8 cellular contexts compared by ENCODE assay signal in the genomic region with DNA sequence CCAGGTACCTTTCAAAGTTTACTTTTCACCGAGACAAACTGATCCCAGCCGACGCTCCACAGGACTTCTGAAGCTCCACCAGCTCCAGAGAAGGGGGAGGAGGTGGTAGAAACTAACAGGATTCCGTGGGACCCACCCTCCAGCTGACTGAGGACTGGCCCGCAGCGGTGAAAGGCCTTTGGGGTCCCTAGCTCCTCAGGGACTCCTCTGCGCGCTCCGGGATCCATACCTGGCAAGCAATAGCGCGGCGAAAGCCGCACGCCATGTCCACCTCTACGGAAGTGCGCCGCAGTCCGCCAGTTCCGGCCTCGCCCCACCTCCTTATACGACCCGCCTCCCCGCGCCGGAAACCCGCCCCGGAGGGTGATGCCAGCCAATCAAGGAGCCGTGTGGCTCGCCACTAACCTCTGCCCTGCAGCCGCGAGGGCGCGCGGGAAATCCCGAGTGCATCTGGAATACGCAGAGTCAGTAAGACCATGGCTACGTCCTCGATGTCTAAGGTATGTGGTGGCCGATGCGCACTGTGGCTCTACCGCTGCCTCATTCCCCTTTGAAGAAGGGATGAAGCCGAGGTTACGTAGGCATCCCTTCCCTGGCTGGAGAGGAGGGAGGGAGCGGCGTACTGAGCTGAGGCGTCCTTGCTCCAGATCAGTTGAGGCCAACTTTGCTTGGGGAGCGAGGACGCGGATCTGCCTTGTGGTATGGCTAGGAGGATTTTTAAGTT. TPM values are rescaled to one million over a fixed set of nuclear protein-coding genes. Genes with fewer than 3 reads are reported as not detected.
DNase-seq lines count a peak whose midpoint lies in the region; ATAC-seq and TF ChIP-seq lines count a peak whose summit lies in the region.

A gene (plus strand): TSS at position 443 of the 724 bp plus-strand sequence. CDS start 34 bp downstream, at position 477.
A gene with protein sequence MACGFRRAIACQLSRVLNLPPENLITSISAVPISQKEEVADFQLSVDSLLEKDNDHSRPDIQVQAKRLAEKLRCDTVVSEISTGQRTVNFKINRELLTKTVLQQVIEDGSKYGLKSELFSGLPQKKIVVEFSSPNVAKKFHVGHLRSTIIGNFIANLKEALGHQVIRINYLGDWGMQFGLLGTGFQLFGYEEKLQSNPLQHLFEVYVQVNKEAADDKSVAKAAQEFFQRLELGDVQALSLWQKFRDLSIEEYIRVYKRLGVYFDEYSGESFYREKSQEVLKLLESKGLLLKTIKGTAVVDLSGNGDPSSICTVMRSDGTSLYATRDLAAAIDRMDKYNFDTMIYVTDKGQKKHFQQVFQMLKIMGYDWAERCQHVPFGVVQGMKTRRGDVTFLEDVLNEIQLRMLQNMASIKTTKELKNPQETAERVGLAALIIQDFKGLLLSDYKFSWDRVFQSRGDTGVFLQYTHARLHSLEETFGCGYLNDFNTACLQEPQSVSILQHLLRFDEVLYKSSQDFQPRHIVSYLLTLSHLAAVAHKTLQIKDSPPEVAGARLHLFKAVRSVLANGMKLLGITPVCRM (minus strand): TSS at position 295 of the 724 bp plus-strand sequence. CDS start 30 bp downstream, at position 265.

- H3K9me3 ChIP-seq in Panc1 (ENCODE audit: control insufficient read depth, insufficient read depth, low read depth, low read length) (no peaks in the 10 kb centered on the region), esophagus (ENCODE audit: control insufficient read depth in 2 of 2, insufficient read depth in 1 of 2, low read depth in 1 of 2, low read length in 1 of 2) (no peaks in the 10 kb centered on the region), muscle layer of duodenum (ENCODE audit: control insufficient read depth in 1 of 2, low read length in 2 of 2) (no peaks in the 10 kb centered on the region)

- no peak for TF ChIP-seq CTCF in Panc1 (IDR thresholded peaks at IDR 0.05)

- no peaks in the 10 kb centered on the region for H3K27me3 Mint-ChIP-seq in activated T-cell treated with anti-CD3 and anti-CD28 coated beads, Interleukin-2, amount 50 U/mL, for 4 hours (ENCODE audit: low read depth)

- H3K4me1 ChIP-seq in Panc1 (ENCODE audit: control insufficient read depth, insufficient read depth, low read length) (peaks cover 4% of the 10 kb centered on the region; the same call in 1 of the 2 replicates), esophagus (ENCODE audit: control insufficient read depth in 2 of 2, insufficient read depth in 2 of 2, low read length in 1 of 2) (no peaks in the 10 kb centered on the region), muscle layer of duodenum (ENCODE audit: control insufficient read depth in 1 of 2, insufficient read depth in 2 of 2, low read length in 2 of 2) (peaks cover 10 to 46% of the 10 kb centered on the region in 2 donors)

- H3K36me3 ChIP-seq in Panc1 (ENCODE audit: control insufficient read depth, insufficient read depth, low read length) (peaks cover 14% of the 10 kb centered on the region), esophagus (ENCODE audit: control insufficient read depth in 2 of 2, insufficient read depth in 2 of 2, low read length in 1 of 2) (no peaks in the 10 kb centered on the region), muscle layer of duodenum (ENCODE audit: control insufficient read depth in 1 of 2, insufficient read depth in 2 of 2, low read length in 2 of 2) (peaks cover 4% of the 10 kb centered on the region in 2 donors)

- H3K27ac ChIP-seq in Panc1 (ENCODE audit: low read length): peak within 1 kb of the TSS; percentile 98
- H3K27ac ChIP-seq in esophagus (ENCODE audit: low read depth in 2 of 2, low read length in 1 of 2): peak within 1 kb of the TSS; percentile 81 to 92
- peak within 1 kb of the TSS; percentile 97 for H3K27ac ChIP-seq in muscle layer of duodenum (ENCODE audit: low read length)

- 0% methylated on average over 49 of the region's 49 CpGs for WGBS in esophagus, 2 donors

- CTCF ChIA-PET in Panc1 (lab: Charles Lee): no interaction called here

- H3K36me3 Mint-ChIP-seq in activated T-cell treated with anti-CD3 and anti-CD28 coated beads, Interleukin-2, amount 50 U/mL, for 4 hours (ENCODE audit: insufficient read depth): peaks cover 9% of the 10 kb centered on the region

- H3K27me3 ChIP-seq in Panc1 (ENCODE audit: control insufficient read depth, insufficient read depth, low read length): no peaks in the 10 kb centered on the region
- no peaks in the 10 kb centered on the region for H3K27me3 ChIP-seq in esophagus (ENCODE audit: control insufficient read depth in 1 of 2, insufficient read depth in 2 of 2, low read length in 2 of 2)
- no peaks in the 10 kb centered on the region for H3K27me3 ChIP-seq in muscle layer of duodenum (ENCODE audit: low read depth, low read length)

- DNase-seq in DMS53 (lab: John Stamatoyannopoulos, UW) (peak; percentile 95), KG1 (lab: John Stamatoyannopoulos, UW) (peak; percentile 86), Panc1 (ENCODE audit: low read depth, low spot score) (peak; percentile 72)
- peak; percentile 89 for DNase-seq in activated T-cell treated with anti-CD3 and anti-CD28 coated beads, Interleukin-2, amount 50 U/mL, for 4 hours
- DNase-seq in stimulated activated CD8-positive, alpha-beta memory T cell treated with anti-CD3 and anti-CD28 coated beads, Interleukin-7, amount 100 ng/mL, for 4 hours (ENCODE audit: low read depth in 2 of 2): peak; percentile 85 to 90

- H3K4me3 Mint-ChIP-seq in activated T-cell treated with anti-CD3 and anti-CD28 coated beads, Interleukin-2, amount 50 U/mL, for 4 hours: peak within 1 kb of the TSS; percentile 98

- BruUV-seq in Panc1 (replicated peaks; lab: Mats Ljungman, UMichigan): no TSS peak

- POLR2A ChIA-PET in Panc1 (lab: Charles Lee): interaction anchor here (0.6 to 0.7 kb wide), 3 partner anchors 27 to 433 kb away, joined by 3 to 5 read pairs (median 4); no protein-coding TSS in a partner anchor

- peak within 1 kb of the TSS; percentile 95 to 100 for H3K4me3 ChIP-seq in Panc1 (ENCODE audit: low read depth in 2 of 2, low read length in 2 of 2)
- H3K4me3 ChIP-seq in esophagus (ENCODE audit: low read depth in 1 of 2, low read length in 2 of 2): peak within 1 kb of the TSS; percentile 92 to 94
- H3K4me3 ChIP-seq in muscle layer of duodenum (ENCODE audit: low read depth in 1 of 2, low read length in 2 of 2): peak within 1 kb of the TSS; percentile 94 to 100

- H3K9me3 Mint-ChIP-seq in activated T-cell treated with anti-CD3 and anti-CD28 coated beads, Interleukin-2, amount 50 U/mL, for 4 hours: no peaks in the 10 kb centered on the region

- H3K4me1 Mint-ChIP-seq in activated T-cell treated with anti-CD3 and anti-CD28 coated beads, Interleukin-2, amount 50 U/mL, for 4 hours (ENCODE audit: low read depth): peaks cover 57% of the 10 kb centered on the region

- in situ Hi-C loops in Panc1 (cut with HindIII; ENCODE audit: low pct_unique_long_range_greater_than_20kb, low sequenced_read_pairs): no loop called here

- ATAC-seq in GM21723 (IDR thresholded peaks at IDR 0.05; ENCODE audit: unreplicated experiment) (peak; percentile 100), Panc1 (peak; percentile 100)
- ATAC-seq in activated T-cell treated with anti-CD3 and anti-CD28 coated beads, Interleukin-2, amount 50 U/mL, for 4 hours: peak; percentile 99 to 100

- intact Hi-C loops in Panc1 (cut with micrococcal nuclease; ENCODE audit: unreplicated experiment): no loop called here

RNA-seq across cellular contexts. Expression of the first gene that starts in this region (rescaled TPM):
- total RNA-seq in Panc1 (2021; ENCODE audit: unreplicated experiment): 36.9 TPM
- polyA plus RNA-seq in Panc1 (2012; ENCODE audit: insufficient read length): 19.1 TPM
- 10 to 100 TPM; 22.7 to 25.7 (median 23.9) TPM for total RNA-seq in activated T-cell treated with anti-CD3 and anti-CD28 coated beads, Interleukin-2, amount 50 U/mL, for 4 hours
- 1 to 10 TPM; 8.1 to 8.5 TPM for polyA plus RNA-seq in esophagus

RNA-seq across cellular contexts. Expression of the second gene that starts in this region (rescaled TPM):
- 38.3 TPM for total RNA-seq in Panc1 (2021; ENCODE audit: unreplicated experiment)
- polyA plus RNA-seq in Panc1 (2012; ENCODE audit: insufficient read length): 23.5 TPM
- 10 to 100 TPM; 16.8 to 20.9 (median 19.6) TPM for total RNA-seq in activated T-cell treated with anti-CD3 and anti-CD28 coated beads, Interleukin-2, amount 50 U/mL, for 4 hours
- 10 to 100 TPM in 1 of 2 donors, 1 to 10 TPM in 1; 7.9 to 16.1 TPM for polyA plus RNA-seq in esophagus

Comparison
In these comparisons a context has a peak if more than half of its experiments do, and no peak if none do; other contexts are left out.
1. Peak in every context shown above with its lines: DNase-seq, ATAC-seq, H3K4me3 ChIP-seq and H3K27ac ChIP-seq.